ENCODE assay signal across 16 cellular contexts in genomic region chr3:106048946-106049481, GRCh38.
"Had no signal": no experiment of that assay in that cellular context is flagged by ENCODE, and none has a peak within 500 bp of the region (broad histone marks: within the 10 kb centered on the region; RNA-seq: fewer than 3 reads in every experiment).

No MANE protein-coding gene starts in this region.

- DNase-seq: activated B cell treated with CpG ODN at 0.5 μM for 24 hours; activated CD8-positive, alpha-beta memory T cell treated with anti-CD3 and anti-CD28 coated beads, Interleukin-2, amount 50 U/mL, for 48 hours; activated gamma-delta T cell treated with Interleukin-2 at 50 U/mL for 16 hours; esophagus squamous epithelium; heart right ventricle; islet precursor cell; ovary; sigmoid colon; stimulated activated CD4-positive, alpha-beta T cell treated with anti-CD3 and anti-CD28 coated beads, Interleukin-12 subunit alpha, Interleukin-12 subunit beta, amount 100 ng/mL, for 4 hours; stimulated activated CD4-positive, alpha-beta T cell treated with anti-CD3 and anti-CD28 coated beads, Interleukin-2, amount 100 ng/mL, for 48 hours; stimulated activated CD8-positive, alpha-beta memory T cell treated with anti-CD3 and anti-CD28 coated beads, Interleukin-4, amount 100 ng/mL, for 48 hours; stomach; T-helper 2 cell had no signal

- H3K36me3 Mint-ChIP-seq: neural progenitor cell had no signal

- H3K4me3 ChIP-seq: esophagus squamous epithelium, heart right ventricle, neural progenitor cell, ovary, sigmoid colon, stomach, thoracic aorta had no signal

- H3K27ac Mint-ChIP-seq: activated B cell treated with CpG ODN at 0.5 μM for 24 hours, neural progenitor cell had no signal

- ATAC-seq: heart right ventricle, left lobe of liver had no signal

- H3K27me3 ChIP-seq: esophagus squamous epithelium, heart right ventricle, neural progenitor cell, ovary, sigmoid colon, stomach had no signal

- H3K9me3 Mint-ChIP-seq: neural progenitor cell had no signal

- H3K4me3 Mint-ChIP-seq: activated B cell treated with CpG ODN at 0.5 μM for 24 hours, neural progenitor cell had no signal

- H3K4me1 ChIP-seq: esophagus squamous epithelium, heart right ventricle, sigmoid colon, stomach had no signal

- H3K27ac ChIP-seq: esophagus squamous epithelium, heart right ventricle, neural progenitor cell, ovary, sigmoid colon, stomach, thoracic aorta had no signal

- H3K27me3 Mint-ChIP-seq: activated B cell treated with CpG ODN at 0.5 μM for 24 hours had no signal

- H3K36me3 ChIP-seq: esophagus squamous epithelium, heart right ventricle, neural progenitor cell, ovary, sigmoid colon, stomach, thoracic aorta had no signal

- H3K4me1 Mint-ChIP-seq: activated B cell treated with CpG ODN at 0.5 μM for 24 hours, neural progenitor cell had no signal

- H3K9me3 ChIP-seq: esophagus squamous epithelium, heart right ventricle, ovary, sigmoid colon, stomach, thoracic aorta had no signal
